ENCODE assay signal across 23 cellular contexts in genomic region chr22:46706060-46706459, GRCh38. TPM values are rescaled to one million over a fixed set of nuclear protein-coding genes. Genes with fewer than 3 reads are reported as not detected.
DNase-seq lines count a peak whose midpoint lies in the region; ATAC-seq and TF ChIP-seq lines count a peak whose summit lies in the region.
"Had no signal": no experiment of that assay in that cellular context is flagged by ENCODE, and none has a peak within 500 bp of the region (broad histone marks: within the 10 kb centered on the region; RNA-seq: fewer than 3 reads in every experiment).

No MANE protein-coding gene starts in this region.

- CTCF ChIA-PET in activated CD4-positive, alpha-beta memory T cell treated with anti-CD3 and anti-CD28 coated beads, Interleukin-2, amount 10 ng/mL, durations not matched to agents 7 days and 5 days (lab: Charles Lee): interaction anchor here (1.4 kb wide), 1 partner anchor 97 kb away, joined by 3 read pairs; no protein-coding TSS in a partner anchor
- CTCF ChIA-PET in activated CD4-positive, alpha-beta memory T cell treated with anti-CD3 and anti-CD28 coated beads for 36 hours (lab: Charles Lee): no interaction called here
- CTCF ChIA-PET in CD4-positive, alpha-beta T cell (lab: Charles Lee): no interaction called here

- TF ChIP-seq EP300 in upper lobe of left lung (IDR thresholded peaks at IDR 0.05): no peak

- no peak for TF ChIP-seq POLR2A in upper lobe of left lung (IDR thresholded peaks at IDR 0.05)

- H3K27me3 ChIP-seq in CD4-positive, alpha-beta T cell (ENCODE audit: control insufficient read depth, insufficient read depth, low read length): no peaks in the 10 kb centered on the region
- H3K27me3 ChIP-seq in upper lobe of left lung: no peaks in the 10 kb centered on the region

- H3K9me3 Mint-ChIP-seq in activated CD4-positive, alpha-beta memory T cell treated with anti-CD3 and anti-CD28 coated beads, Interleukin-2, amount 10 ng/mL, durations not matched to agents 7 days and 5 days: no peaks in the 10 kb centered on the region
- no peaks in the 10 kb centered on the region for H3K9me3 Mint-ChIP-seq in activated CD4-positive, alpha-beta memory T cell treated with anti-CD3 and anti-CD28 coated beads for 36 hours
- H3K9me3 Mint-ChIP-seq in CD4-positive, alpha-beta T cell: no peaks in the 10 kb centered on the region
- H3K9me3 Mint-ChIP-seq in effector memory CD8-positive, alpha-beta T cell: no peaks in the 10 kb centered on the region
- H3K9me3 Mint-ChIP-seq in neural crest cell: no peaks in the 10 kb centered on the region
- H3K9me3 Mint-ChIP-seq: CD8-positive, alpha-beta memory T cell; HFFc6 had no signal

- TF ChIP-seq CTCF in CD4-positive, alpha-beta T cell (IDR thresholded peaks at IDR 0.05): no peak
- TF ChIP-seq CTCF in neural crest cell (conservative IDR thresholded peaks at IDR 0.05) (no peak), omental fat pad (IDR thresholded peaks at IDR 0.05) (no peak), upper lobe of left lung (IDR thresholded peaks at IDR 0.05) (no peak)

- no peak for DNase-seq in activated CD4-positive, alpha-beta memory T cell treated with anti-CD3 and anti-CD28 coated beads, Interleukin-2, amount 10 ng/mL, durations not matched to agents 7 days and 5 days
- DNase-seq in activated CD4-positive, alpha-beta memory T cell treated with anti-CD3 and anti-CD28 coated beads for 36 hours: no peak
- no peak for DNase-seq in CD4-positive, alpha-beta T cell
- no peak for DNase-seq in effector memory CD8-positive, alpha-beta T cell
- DNase-seq in neural crest cell (ENCODE audit: low read depth, low spot score): no peak
- DNase-seq in stimulated activated CD4-positive, alpha-beta T cell treated with anti-CD3 and anti-CD28 coated beads, Interleukin-15, amount 100 ng/mL, for 24 hours: no peak
- no peak for DNase-seq in omental fat pad (ENCODE audit: low spot score)
- no peak for DNase-seq in upper lobe of left lung
- DNase-seq: 8988T; CD8-positive, alpha-beta memory T cell; H7; HFFc6; KBM-7; MM.1S; NCI-H1048; NCI-H1417 treated with DMSO at 0.1 percent for 48 hours; NCI-H187; NCI-H446; NCI-H526; OCI-M1; SHP77 treated with DMSO at 0.1 percent for 48 hours had no signal

- peaks cover 37 to 95% (median 83%) of the 10 kb centered on the region in 4 donors for H3K36me3 ChIP-seq in upper lobe of left lung

- WGBS in upper lobe of left lung, 2 donors: 92 to 97% methylated on average over 10 to 12 of the region's 12 CpGs

- H3K27ac Mint-ChIP-seq in activated CD4-positive, alpha-beta memory T cell treated with anti-CD3 and anti-CD28 coated beads, Interleukin-2, amount 10 ng/mL, durations not matched to agents 7 days and 5 days: peak overlapping the region; percentile 36
- H3K27ac Mint-ChIP-seq in activated CD4-positive, alpha-beta memory T cell treated with anti-CD3 and anti-CD28 coated beads for 36 hours: no peak overlapping the region
- peak overlapping the region; percentile 39 for H3K27ac Mint-ChIP-seq in CD4-positive, alpha-beta T cell
- peak overlapping the region; percentile 5 to 57 for H3K27ac Mint-ChIP-seq in effector memory CD8-positive, alpha-beta T cell
- H3K27ac Mint-ChIP-seq in neural crest cell (ENCODE audit: unreplicated experiment): peak overlapping the region; percentile 70
- H3K27ac Mint-ChIP-seq: HFFc6 had no signal

- no peaks in the 10 kb centered on the region for H3K9me3 ChIP-seq in CD4-positive, alpha-beta T cell (ENCODE audit: control insufficient read depth, low read length)
- no peaks in the 10 kb centered on the region for H3K9me3 ChIP-seq in upper lobe of left lung
- H3K9me3 ChIP-seq: BLaER1 treated with 17β-estradiol and CSF1 and Interleukin-3, amounts not matched to agents 10 nM and 100 nM had no signal

- H3K4me1 Mint-ChIP-seq in activated CD4-positive, alpha-beta memory T cell treated with anti-CD3 and anti-CD28 coated beads, Interleukin-2, amount 10 ng/mL, durations not matched to agents 7 days and 5 days: no peaks in the 10 kb centered on the region
- peaks cover 7% of the 10 kb centered on the region for H3K4me1 Mint-ChIP-seq in activated CD4-positive, alpha-beta memory T cell treated with anti-CD3 and anti-CD28 coated beads for 36 hours (ENCODE audit: low read depth)
- no peaks in the 10 kb centered on the region for H3K4me1 Mint-ChIP-seq in CD4-positive, alpha-beta T cell (ENCODE audit: low read depth)
- peaks cover 3 to 9% of the 10 kb centered on the region in 2 donors for H3K4me1 Mint-ChIP-seq in effector memory CD8-positive, alpha-beta T cell (ENCODE audit: low read depth in 2 of 2)
- H3K4me1 Mint-ChIP-seq in neural crest cell: peaks cover 4% of the 10 kb centered on the region

- POLR2A ChIA-PET in activated CD4-positive, alpha-beta memory T cell treated with anti-CD3 and anti-CD28 coated beads, Interleukin-2, amount 10 ng/mL, durations not matched to agents 7 days and 5 days (lab: Charles Lee): no interaction called here
- POLR2A ChIA-PET in activated CD4-positive, alpha-beta memory T cell treated with anti-CD3 and anti-CD28 coated beads for 36 hours (lab: Charles Lee): no interaction called here
- POLR2A ChIA-PET in CD4-positive, alpha-beta T cell (lab: Charles Lee): no interaction called here

- peaks cover 77% of the 10 kb centered on the region for H3K36me3 Mint-ChIP-seq in activated CD4-positive, alpha-beta memory T cell treated with anti-CD3 and anti-CD28 coated beads, Interleukin-2, amount 10 ng/mL, durations not matched to agents 7 days and 5 days (ENCODE audit: low read depth)
- H3K36me3 Mint-ChIP-seq in activated CD4-positive, alpha-beta memory T cell treated with anti-CD3 and anti-CD28 coated beads for 36 hours: peaks cover 53% of the 10 kb centered on the region
- peaks cover 96% of the 10 kb centered on the region for H3K36me3 Mint-ChIP-seq in CD4-positive, alpha-beta T cell (ENCODE audit: low read depth)
- peaks cover 98% of the 10 kb centered on the region for H3K36me3 Mint-ChIP-seq in effector memory CD8-positive, alpha-beta T cell (ENCODE audit: insufficient read depth)
- H3K36me3 Mint-ChIP-seq in neural crest cell (ENCODE audit: low read depth): peaks cover 32% of the 10 kb centered on the region

- no peak for ATAC-seq in CD4-positive, alpha-beta T cell (ENCODE audit: poor library complexity)
- no peak for ATAC-seq in effector memory CD8-positive, alpha-beta T cell (replicated peaks)
- ATAC-seq in omental fat pad (ENCODE audit: low FRiP score) (no peak), upper lobe of left lung (ENCODE audit: low FRiP score in 2 of 2) (no peak)

- H3K4me3 Mint-ChIP-seq in activated CD4-positive, alpha-beta memory T cell treated with anti-CD3 and anti-CD28 coated beads, Interleukin-2, amount 10 ng/mL, durations not matched to agents 7 days and 5 days: no peak overlapping the region
- no peak overlapping the region for H3K4me3 Mint-ChIP-seq in activated CD4-positive, alpha-beta memory T cell treated with anti-CD3 and anti-CD28 coated beads for 36 hours
- H3K4me3 Mint-ChIP-seq in CD4-positive, alpha-beta T cell: no peak overlapping the region
- no peak overlapping the region for H3K4me3 Mint-ChIP-seq in effector memory CD8-positive, alpha-beta T cell
- no peak overlapping the region for H3K4me3 Mint-ChIP-seq in neural crest cell
- H3K4me3 Mint-ChIP-seq: CD8-positive, alpha-beta memory T cell; HFFc6 had no signal

- H3K27me3 Mint-ChIP-seq in activated CD4-positive, alpha-beta memory T cell treated with anti-CD3 and anti-CD28 coated beads, Interleukin-2, amount 10 ng/mL, durations not matched to agents 7 days and 5 days: no peaks in the 10 kb centered on the region
- H3K27me3 Mint-ChIP-seq in activated CD4-positive, alpha-beta memory T cell treated with anti-CD3 and anti-CD28 coated beads for 36 hours: no peaks in the 10 kb centered on the region
- no peaks in the 10 kb centered on the region for H3K27me3 Mint-ChIP-seq in CD4-positive, alpha-beta T cell
- no peaks in the 10 kb centered on the region for H3K27me3 Mint-ChIP-seq in effector memory CD8-positive, alpha-beta T cell
- H3K27me3 Mint-ChIP-seq in neural crest cell (ENCODE audit: low read depth): no peaks in the 10 kb centered on the region
- H3K27me3 Mint-ChIP-seq: CD8-positive, alpha-beta memory T cell had no signal

- intact Hi-C loops in activated CD4-positive, alpha-beta memory T cell treated with anti-CD3 and anti-CD28 coated beads for 36 hours (cut with micrococcal nuclease): no loop called here
- intact Hi-C loops in CD4-positive, alpha-beta T cell (cut with DNase I, micrococcal nuclease): no loop called here

- H3K4me3 ChIP-seq in upper lobe of left lung: no peak overlapping the region
- H3K4me3 ChIP-seq: BLaER1 treated with 17β-estradiol and CSF1 and Interleukin-3, amounts not matched to agents 10 nM and 100 nM; SK-N-MC had no signal

- peaks cover 0 to 5% (median 0%) of the 10 kb centered on the region in 4 donors for H3K4me1 ChIP-seq in upper lobe of left lung

- no peak overlapping the region for H3K27ac ChIP-seq in CD4-positive, alpha-beta T cell (ENCODE audit: low read depth, low read length)
- H3K27ac ChIP-seq in upper lobe of left lung: no peak overlapping the region
- H3K27ac ChIP-seq: BLaER1 treated with 17β-estradiol and CSF1 and Interleukin-3, amounts not matched to agents 10 nM and 100 nM; SK-N-MC had no signal

RNA-seq across cellular contexts. Expression of gene CERK, which starts 32.0 kb away (rescaled TPM):
- 10 to 100 TPM; 68.7 to 73.4 TPM for total RNA-seq in activated CD4-positive, alpha-beta memory T cell treated with anti-CD3 and anti-CD28 coated beads, Interleukin-2, amount 10 ng/mL, durations not matched to agents 7 days and 5 days
- 10 to 100 TPM; 54.4 to 55.0 TPM for total RNA-seq in activated CD4-positive, alpha-beta memory T cell treated with anti-CD3 and anti-CD28 coated beads for 36 hours
- 10 to 100 TPM; 84.6 to 88.5 TPM for total RNA-seq in CD4-positive, alpha-beta T cell
- total RNA-seq in neural crest cell (98.7 and 102 TPM in 2 replicates), omental fat pad (10 to 100 TPM; 32.7 to 47.8 (median 39.7) TPM), upper lobe of left lung (10 to 100 TPM; 26.9 to 55.5 (median 32.7) TPM)

RNA-seq across cellular contexts. Expression of gene TBC1D22A, which starts 56.4 kb away (rescaled TPM):
- total RNA-seq in activated CD4-positive, alpha-beta memory T cell treated with anti-CD3 and anti-CD28 coated beads, Interleukin-2, amount 10 ng/mL, durations not matched to agents 7 days and 5 days: 10 to 100 TPM; 38.5 to 41.0 TPM
- 10 to 100 TPM; 33.2 to 34.9 TPM for total RNA-seq in activated CD4-positive, alpha-beta memory T cell treated with anti-CD3 and anti-CD28 coated beads for 36 hours
- 10 to 100 TPM; 27.1 to 31.7 TPM for total RNA-seq in CD4-positive, alpha-beta T cell
- 14.3 and 15.5 TPM in 2 replicates for total RNA-seq in neural crest cell
- total RNA-seq in omental fat pad: 10 to 100 TPM; 21.3 to 31.2 (median 24.5) TPM
- 10 to 100 TPM; 27.1 to 48.2 (median 35.3) TPM for total RNA-seq in upper lobe of left lung
